Comparison of ENCODE assay signal across 1 cellular context in genomic region chr16:21301168-21301894, GRCh38.
A peak's percentile ranks its signal among the peaks of the same experiment; 100 is the strongest.
TF ChIP-seq lines count a peak whose summit lies in the region.

No MANE protein-coding gene starts in this region.

TF ChIP-seq in HepG2, 621 proteins besides CTCF, POLR2A, EP300 and RAD21 (continued from another document and continues in another):
- TF ChIP-seq NFE2 (CRISPR knock-in tag; IDR thresholded peaks at IDR 0.05) (0 out of 2 replicates have a peak, but pooled peaks have one; percentile 15), SRSF4 (IDR thresholded peaks at IDR 0.05; ENCODE audit: low read depth, low read length, poor library complexity, severe bottlenecking) (peak; percentile 67), ARNT (IDR thresholded peaks at IDR 0.05) (no peak), ZNF260 (CRISPR knock-in tag; IDR thresholded peaks at IDR 0.05; ENCODE audit: borderline replicate concordance, low read depth) (no peak), ZNF138 (CRISPR knock-in tag; IDR thresholded peaks at IDR 0.05; ENCODE audit: low read depth) (peak; percentile 95), MLLT10 (CRISPR knock-in tag; IDR thresholded peaks at IDR 0.05) (no peak), RBM22 (optimal IDR thresholded peaks at IDR 0.05; ENCODE audit: low read length) (peak; percentile 26), DNMT3B (CRISPR knock-in tag; conservative IDR thresholded peaks at IDR 0.05) (no peak), GZF1 (CRISPR knock-in tag; IDR thresholded peaks at IDR 0.05) (peak; percentile 20; the same call in 1 of the 2 replicates), CAMTA2 (CRISPR knock-in tag; IDR thresholded peaks at IDR 0.05; ENCODE audit: borderline replicate concordance) (peak; percentile 96), GPN1 (CRISPR knock-in tag; IDR thresholded peaks at IDR 0.05; ENCODE audit: borderline replicate concordance) (no peak; the same call in 1 of the 2 replicates), ZNF235 (CRISPR knock-in tag; IDR thresholded peaks at IDR 0.05; ENCODE audit: borderline replicate concordance) (peak; percentile 96; the same call in 1 of the 2 replicates), HES4 (CRISPR knock-in tag; IDR thresholded peaks at IDR 0.05; ENCODE audit: borderline replicate concordance) (peak; percentile 98), ZNF251 (CRISPR knock-in tag; IDR thresholded peaks at IDR 0.05) (peak; percentile 97), REXO4 (CRISPR knock-in tag; IDR thresholded peaks at IDR 0.05; ENCODE audit: borderline replicate concordance) (no peak), MAFG (CRISPR knock-in tag; IDR thresholded peaks at IDR 0.05) (no peak), SMAD1 (CRISPR knock-in tag; IDR thresholded peaks at IDR 0.05; ENCODE audit: borderline replicate concordance, low read depth) (peak; percentile 96; the same call in 1 of the 2 replicates), NAIF1 (CRISPR knock-in tag; IDR thresholded peaks at IDR 0.05; ENCODE audit: borderline replicate concordance) (no peak; the same call in none of the 2 replicates), ZNF180 (CRISPR knock-in tag; IDR thresholded peaks at IDR 0.05; ENCODE audit: borderline replicate concordance, low read depth) (peak; percentile 63; the same call in 1 of the 2 replicates), CENPX (CRISPR knock-in tag; IDR thresholded peaks at IDR 0.05) (no peak), ZFP62 (CRISPR knock-in tag; IDR thresholded peaks at IDR 0.05) (no peak), BORCS8-MEF2B (CRISPR knock-in tag; IDR thresholded peaks at IDR 0.05) (peak; percentile 86), YEATS4 (CRISPR knock-in tag; IDR thresholded peaks at IDR 0.05; ENCODE audit: borderline replicate concordance) (peak; percentile 96), ZNF749 (CRISPR knock-in tag; IDR thresholded peaks at IDR 0.05; ENCODE audit: borderline replicate concordance) (peak; percentile 84), REPIN1 (CRISPR knock-in tag; IDR thresholded peaks at IDR 0.05; ENCODE audit: borderline replicate concordance, low read depth) (peak; percentile 83), FOXA1 (IDR thresholded peaks at IDR 0.05) (no peak), FOXA1 (CRISPR knock-in tag; IDR thresholded peaks at IDR 0.05) (peak; percentile 31; the same call in 1 of the 2 replicates), WIZ (CRISPR knock-in tag; IDR thresholded peaks at IDR 0.05) (no peak), ZC3H4 (CRISPR knock-in tag; IDR thresholded peaks at IDR 0.05; ENCODE audit: borderline replicate concordance) (no peak), ZNF781 (CRISPR knock-in tag; IDR thresholded peaks at IDR 0.05; ENCODE audit: borderline replicate concordance, not compliant biosample characterization) (no peak), SNAPC2 (CRISPR knock-in tag; IDR thresholded peaks at IDR 0.05) (peak; percentile 12; the same call in 1 of the 2 replicates), ZNF552 (CRISPR knock-in tag; IDR thresholded peaks at IDR 0.05; ENCODE audit: borderline replicate concordance) (peak; percentile 40; the same call in 1 of the 2 replicates), SIX4 (CRISPR knock-in tag; IDR thresholded peaks at IDR 0.05) (no peak), MTF2 (CRISPR knock-in tag; IDR thresholded peaks at IDR 0.05; ENCODE audit: borderline replicate concordance) (no peak), ZNF280B (CRISPR knock-in tag; IDR thresholded peaks at IDR 0.05; ENCODE audit: borderline replicate concordance) (peak; percentile 95), NBN (conservative IDR thresholded peaks at IDR 0.05) (no peak), ZNF232 (CRISPR knock-in tag; IDR thresholded peaks at IDR 0.05; ENCODE audit: borderline replicate concordance) (peak; percentile 91), ZKSCAN8 (CRISPR knock-in tag; IDR thresholded peaks at IDR 0.05; ENCODE audit: borderline replicate concordance) (no peak; the same call in 1 of the 2 replicates), ZNF556 (CRISPR knock-in tag; IDR thresholded peaks at IDR 0.05; ENCODE audit: borderline replicate concordance) (peak; percentile 91; the same call in 1 of the 2 replicates), SRSF9 (IDR thresholded peaks at IDR 0.05; ENCODE audit: borderline replicate concordance, insufficient read depth, low read depth, low read length, poor library complexity, severe bottlenecking) (no peak), ZNF788 (CRISPR knock-in tag; IDR thresholded peaks at IDR 0.05; ENCODE audit: borderline replicate concordance) (peak; percentile 97), NFKB2 (CRISPR knock-in tag; IDR thresholded peaks at IDR 0.05; ENCODE audit: borderline replicate concordance) (peak; percentile 96), ZNF430 (CRISPR knock-in tag; IDR thresholded peaks at IDR 0.05) (peak; percentile 84), PHF21A (CRISPR knock-in tag; IDR thresholded peaks at IDR 0.05) (peak; percentile 44)
- TF ChIP-seq, protein P1, sequence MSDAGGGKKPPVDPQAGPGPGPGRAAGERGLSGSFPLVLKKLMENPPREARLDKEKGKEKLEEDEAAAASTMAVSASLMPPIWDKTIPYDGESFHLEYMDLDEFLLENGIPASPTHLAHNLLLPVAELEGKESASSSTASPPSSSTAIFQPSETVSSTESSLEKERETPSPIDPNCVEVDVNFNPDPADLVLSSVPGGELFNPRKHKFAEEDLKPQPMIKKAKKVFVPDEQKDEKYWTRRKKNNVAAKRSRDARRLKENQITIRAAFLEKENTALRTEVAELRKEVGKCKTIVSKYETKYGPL (CRISPR knock-in tag; IDR thresholded peaks at IDR 0.05): 0 out of 2 replicates have a peak, but pooled peaks have one; percentile 34
- TF ChIP-seq, protein P2, sequence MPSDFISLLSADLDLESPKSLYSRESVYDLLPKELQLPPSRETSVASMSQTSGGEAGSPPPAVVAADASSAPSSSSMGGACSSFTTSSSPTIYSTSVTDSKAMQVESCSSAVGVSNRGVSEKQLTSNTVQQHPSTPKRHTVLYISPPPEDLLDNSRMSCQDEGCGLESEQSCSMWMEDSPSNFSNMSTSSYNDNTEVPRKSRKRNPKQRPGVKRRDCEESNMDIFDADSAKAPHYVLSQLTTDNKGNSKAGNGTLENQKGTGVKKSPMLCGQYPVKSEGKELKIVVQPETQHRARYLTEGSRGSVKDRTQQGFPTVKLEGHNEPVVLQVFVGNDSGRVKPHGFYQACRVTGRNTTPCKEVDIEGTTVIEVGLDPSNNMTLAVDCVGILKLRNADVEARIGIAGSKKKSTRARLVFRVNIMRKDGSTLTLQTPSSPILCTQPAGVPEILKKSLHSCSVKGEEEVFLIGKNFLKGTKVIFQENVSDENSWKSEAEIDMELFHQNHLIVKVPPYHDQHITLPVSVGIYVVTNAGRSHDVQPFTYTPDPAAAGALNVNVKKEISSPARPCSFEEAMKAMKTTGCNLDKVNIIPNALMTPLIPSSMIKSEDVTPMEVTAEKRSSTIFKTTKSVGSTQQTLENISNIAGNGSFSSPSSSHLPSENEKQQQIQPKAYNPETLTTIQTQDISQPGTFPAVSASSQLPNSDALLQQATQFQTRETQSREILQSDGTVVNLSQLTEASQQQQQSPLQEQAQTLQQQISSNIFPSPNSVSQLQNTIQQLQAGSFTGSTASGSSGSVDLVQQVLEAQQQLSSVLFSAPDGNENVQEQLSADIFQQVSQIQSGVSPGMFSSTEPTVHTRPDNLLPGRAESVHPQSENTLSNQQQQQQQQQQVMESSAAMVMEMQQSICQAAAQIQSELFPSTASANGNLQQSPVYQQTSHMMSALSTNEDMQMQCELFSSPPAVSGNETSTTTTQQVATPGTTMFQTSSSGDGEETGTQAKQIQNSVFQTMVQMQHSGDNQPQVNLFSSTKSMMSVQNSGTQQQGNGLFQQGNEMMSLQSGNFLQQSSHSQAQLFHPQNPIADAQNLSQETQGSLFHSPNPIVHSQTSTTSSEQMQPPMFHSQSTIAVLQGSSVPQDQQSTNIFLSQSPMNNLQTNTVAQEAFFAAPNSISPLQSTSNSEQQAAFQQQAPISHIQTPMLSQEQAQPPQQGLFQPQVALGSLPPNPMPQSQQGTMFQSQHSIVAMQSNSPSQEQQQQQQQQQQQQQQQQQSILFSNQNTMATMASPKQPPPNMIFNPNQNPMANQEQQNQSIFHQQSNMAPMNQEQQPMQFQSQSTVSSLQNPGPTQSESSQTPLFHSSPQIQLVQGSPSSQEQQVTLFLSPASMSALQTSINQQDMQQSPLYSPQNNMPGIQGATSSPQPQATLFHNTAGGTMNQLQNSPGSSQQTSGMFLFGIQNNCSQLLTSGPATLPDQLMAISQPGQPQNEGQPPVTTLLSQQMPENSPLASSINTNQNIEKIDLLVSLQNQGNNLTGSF (CRISPR knock-in tag; IDR thresholded peaks at IDR 0.05): no peak; the same call in 1 of the 2 replicates
- TF ChIP-seq, protein P3, sequence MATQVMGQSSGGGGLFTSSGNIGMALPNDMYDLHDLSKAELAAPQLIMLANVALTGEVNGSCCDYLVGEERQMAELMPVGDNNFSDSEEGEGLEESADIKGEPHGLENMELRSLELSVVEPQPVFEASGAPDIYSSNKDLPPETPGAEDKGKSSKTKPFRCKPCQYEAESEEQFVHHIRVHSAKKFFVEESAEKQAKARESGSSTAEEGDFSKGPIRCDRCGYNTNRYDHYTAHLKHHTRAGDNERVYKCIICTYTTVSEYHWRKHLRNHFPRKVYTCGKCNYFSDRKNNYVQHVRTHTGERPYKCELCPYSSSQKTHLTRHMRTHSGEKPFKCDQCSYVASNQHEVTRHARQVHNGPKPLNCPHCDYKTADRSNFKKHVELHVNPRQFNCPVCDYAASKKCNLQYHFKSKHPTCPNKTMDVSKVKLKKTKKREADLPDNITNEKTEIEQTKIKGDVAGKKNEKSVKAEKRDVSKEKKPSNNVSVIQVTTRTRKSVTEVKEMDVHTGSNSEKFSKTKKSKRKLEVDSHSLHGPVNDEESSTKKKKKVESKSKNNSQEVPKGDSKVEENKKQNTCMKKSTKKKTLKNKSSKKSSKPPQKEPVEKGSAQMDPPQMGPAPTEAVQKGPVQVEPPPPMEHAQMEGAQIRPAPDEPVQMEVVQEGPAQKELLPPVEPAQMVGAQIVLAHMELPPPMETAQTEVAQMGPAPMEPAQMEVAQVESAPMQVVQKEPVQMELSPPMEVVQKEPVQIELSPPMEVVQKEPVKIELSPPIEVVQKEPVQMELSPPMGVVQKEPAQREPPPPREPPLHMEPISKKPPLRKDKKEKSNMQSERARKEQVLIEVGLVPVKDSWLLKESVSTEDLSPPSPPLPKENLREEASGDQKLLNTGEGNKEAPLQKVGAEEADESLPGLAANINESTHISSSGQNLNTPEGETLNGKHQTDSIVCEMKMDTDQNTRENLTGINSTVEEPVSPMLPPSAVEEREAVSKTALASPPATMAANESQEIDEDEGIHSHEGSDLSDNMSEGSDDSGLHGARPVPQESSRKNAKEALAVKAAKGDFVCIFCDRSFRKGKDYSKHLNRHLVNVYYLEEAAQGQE (IDR thresholded peaks at IDR 0.05; ENCODE audit: borderline replicate concordance in 1 of 2, low read depth in 1 of 2, low read length in 2 of 2): no peak
- TF ChIP-seq, protein P4, sequence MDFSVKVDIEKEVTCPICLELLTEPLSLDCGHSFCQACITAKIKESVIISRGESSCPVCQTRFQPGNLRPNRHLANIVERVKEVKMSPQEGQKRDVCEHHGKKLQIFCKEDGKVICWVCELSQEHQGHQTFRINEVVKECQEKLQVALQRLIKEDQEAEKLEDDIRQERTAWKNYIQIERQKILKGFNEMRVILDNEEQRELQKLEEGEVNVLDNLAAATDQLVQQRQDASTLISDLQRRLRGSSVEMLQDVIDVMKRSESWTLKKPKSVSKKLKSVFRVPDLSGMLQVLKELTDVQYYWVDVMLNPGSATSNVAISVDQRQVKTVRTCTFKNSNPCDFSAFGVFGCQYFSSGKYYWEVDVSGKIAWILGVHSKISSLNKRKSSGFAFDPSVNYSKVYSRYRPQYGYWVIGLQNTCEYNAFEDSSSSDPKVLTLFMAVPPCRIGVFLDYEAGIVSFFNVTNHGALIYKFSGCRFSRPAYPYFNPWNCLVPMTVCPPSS (IDR thresholded peaks at IDR 0.05): no peak
- TF ChIP-seq, protein P5, sequence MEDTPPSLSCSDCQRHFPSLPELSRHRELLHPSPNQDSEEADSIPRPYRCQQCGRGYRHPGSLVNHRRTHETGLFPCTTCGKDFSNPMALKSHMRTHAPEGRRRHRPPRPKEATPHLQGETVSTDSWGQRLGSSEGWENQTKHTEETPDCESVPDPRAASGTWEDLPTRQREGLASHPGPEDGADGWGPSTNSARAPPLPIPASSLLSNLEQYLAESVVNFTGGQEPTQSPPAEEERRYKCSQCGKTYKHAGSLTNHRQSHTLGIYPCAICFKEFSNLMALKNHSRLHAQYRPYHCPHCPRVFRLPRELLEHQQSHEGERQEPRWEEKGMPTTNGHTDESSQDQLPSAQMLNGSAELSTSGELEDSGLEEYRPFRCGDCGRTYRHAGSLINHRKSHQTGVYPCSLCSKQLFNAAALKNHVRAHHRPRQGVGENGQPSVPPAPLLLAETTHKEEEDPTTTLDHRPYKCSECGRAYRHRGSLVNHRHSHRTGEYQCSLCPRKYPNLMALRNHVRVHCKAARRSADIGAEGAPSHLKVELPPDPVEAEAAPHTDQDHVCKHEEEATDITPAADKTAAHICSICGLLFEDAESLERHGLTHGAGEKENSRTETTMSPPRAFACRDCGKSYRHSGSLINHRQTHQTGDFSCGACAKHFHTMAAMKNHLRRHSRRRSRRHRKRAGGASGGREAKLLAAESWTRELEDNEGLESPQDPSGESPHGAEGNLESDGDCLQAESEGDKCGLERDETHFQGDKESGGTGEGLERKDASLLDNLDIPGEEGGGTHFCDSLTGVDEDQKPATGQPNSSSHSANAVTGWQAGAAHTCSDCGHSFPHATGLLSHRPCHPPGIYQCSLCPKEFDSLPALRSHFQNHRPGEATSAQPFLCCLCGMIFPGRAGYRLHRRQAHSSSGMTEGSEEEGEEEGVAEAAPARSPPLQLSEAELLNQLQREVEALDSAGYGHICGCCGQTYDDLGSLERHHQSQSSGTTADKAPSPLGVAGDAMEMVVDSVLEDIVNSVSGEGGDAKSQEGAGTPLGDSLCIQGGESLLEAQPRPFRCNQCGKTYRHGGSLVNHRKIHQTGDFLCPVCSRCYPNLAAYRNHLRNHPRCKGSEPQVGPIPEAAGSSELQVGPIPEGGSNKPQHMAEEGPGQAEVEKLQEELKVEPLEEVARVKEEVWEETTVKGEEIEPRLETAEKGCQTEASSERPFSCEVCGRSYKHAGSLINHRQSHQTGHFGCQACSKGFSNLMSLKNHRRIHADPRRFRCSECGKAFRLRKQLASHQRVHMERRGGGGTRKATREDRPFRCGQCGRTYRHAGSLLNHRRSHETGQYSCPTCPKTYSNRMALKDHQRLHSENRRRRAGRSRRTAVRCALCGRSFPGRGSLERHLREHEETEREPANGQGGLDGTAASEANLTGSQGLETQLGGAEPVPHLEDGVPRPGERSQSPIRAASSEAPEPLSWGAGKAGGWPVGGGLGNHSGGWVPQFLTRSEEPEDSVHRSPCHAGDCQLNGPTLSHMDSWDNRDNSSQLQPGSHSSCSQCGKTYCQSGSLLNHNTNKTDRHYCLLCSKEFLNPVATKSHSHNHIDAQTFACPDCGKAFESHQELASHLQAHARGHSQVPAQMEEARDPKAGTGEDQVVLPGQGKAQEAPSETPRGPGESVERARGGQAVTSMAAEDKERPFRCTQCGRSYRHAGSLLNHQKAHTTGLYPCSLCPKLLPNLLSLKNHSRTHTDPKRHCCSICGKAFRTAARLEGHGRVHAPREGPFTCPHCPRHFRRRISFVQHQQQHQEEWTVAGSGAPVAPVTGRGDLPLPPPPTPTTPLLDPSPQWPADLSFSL (CRISPR knock-in tag; IDR thresholded peaks at IDR 0.05): no peak; the same call in 1 of the 2 replicates
